Comparison of ENCODE assay signal across 9 cellular contexts in the genomic region with DNA sequence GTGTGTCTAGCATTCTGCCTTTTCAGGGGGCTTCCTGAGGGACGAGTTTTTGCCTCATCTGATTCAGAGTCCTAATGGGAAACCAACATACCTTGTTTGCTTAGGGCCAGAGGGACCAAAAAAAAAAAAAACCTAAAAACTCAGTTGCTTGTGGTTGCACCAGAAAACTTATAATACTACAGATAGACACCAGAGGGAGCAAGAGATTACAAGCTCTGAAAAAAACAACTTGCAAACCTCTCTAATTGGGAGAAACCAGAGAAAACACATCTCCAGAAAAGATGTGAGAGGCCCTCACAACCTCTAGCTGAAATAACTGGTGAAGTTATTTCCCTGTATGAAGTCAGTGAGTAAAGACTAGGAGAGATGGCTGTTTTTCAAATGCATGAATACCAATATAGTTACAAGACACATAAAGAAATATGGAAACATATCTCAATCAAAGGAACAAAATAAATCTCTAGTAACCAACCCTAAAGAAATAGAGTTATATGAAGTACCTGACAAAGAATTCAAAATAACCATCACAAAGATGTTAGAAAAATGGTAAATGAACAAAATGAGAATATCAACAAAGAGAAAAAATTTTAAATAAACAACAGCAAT.
DNase-seq lines count a peak whose midpoint lies in the region; ATAC-seq and TF ChIP-seq lines count a peak whose summit lies in the region.
"Had no signal": no experiment of that assay in that cellular context is flagged by ENCODE, and none has a peak within 500 bp of the region (broad histone marks: within the 10 kb centered on the region; RNA-seq: fewer than 3 reads in every experiment).

No MANE protein-coding gene starts in this region.

- H3K36me3 Mint-ChIP-seq in T-helper 17 cell (ENCODE audit: low read depth): peaks cover 2% of the 10 kb centered on the region

- H3K79me2 ChIP-seq in OCI-LY3 (ENCODE audit: low read length) (no peaks in the 10 kb centered on the region), fibroblast of lung (ENCODE audit: control insufficient read depth, insufficient read depth, low read length) (no peaks in the 10 kb centered on the region)

- H3K9me3 ChIP-seq in OCI-LY3 (ENCODE audit: insufficient read depth, low read length) (no peaks in the 10 kb centered on the region), fibroblast of lung (ENCODE audit: control insufficient read depth, insufficient read depth, low read depth, low read length) (no peaks in the 10 kb centered on the region), stomach (peaks cover 0 to 11% (median 2%) of the 10 kb centered on the region in 4 donors), T-helper 17 cell (ENCODE audit: control insufficient read depth, low read length, poor library complexity, severe bottlenecking) (no peaks in the 10 kb centered on the region)

- H3K4me1 Mint-ChIP-seq in T-helper 17 cell: peaks cover 3% of the 10 kb centered on the region

- H3K4me1 ChIP-seq in OCI-LY3 (ENCODE audit: low read length) (no peaks in the 10 kb centered on the region), fibroblast of lung (ENCODE audit: control insufficient read depth, extremely low read depth, insufficient read depth, low read length) (no peaks in the 10 kb centered on the region), stomach (no peaks in the 10 kb centered on the region)
- H3K4me1 ChIP-seq: HAP-1 had no signal

- DNase-seq in AG08395 (ENCODE audit: low spot score): peak; percentile 38
- DNase-seq in HCEC 1CT: peak; percentile 24
- peak; percentile 22 to 74 for DNase-seq in fibroblast of lung (ENCODE audit: low read depth in 2 of 2)
- DNase-seq in stomach: no peak
- no peak for DNase-seq in T-helper 17 cell
- no peak for DNase-seq in lower leg skin (ENCODE audit: low spot score in 2 of 2)
- no peak for DNase-seq in mesenteric fat pad (ENCODE audit: low spot score)

- no peak for ATAC-seq in T-helper 17 cell

- H3K36me3 ChIP-seq in OCI-LY3 (replicated peaks; ENCODE audit: low read depth, low read length): no peaks in the 10 kb centered on the region
- no peaks in the 10 kb centered on the region for H3K36me3 ChIP-seq in fibroblast of lung (ENCODE audit: control insufficient read depth, insufficient read depth, low read length)
- no peaks in the 10 kb centered on the region for H3K36me3 ChIP-seq in stomach
- H3K36me3 ChIP-seq: HAP-1 had no signal

- H4K20me1 ChIP-seq in OCI-LY3 (ENCODE audit: insufficient read depth, low read length) (no peaks in the 10 kb centered on the region), fibroblast of lung (ENCODE audit: control insufficient read depth, extremely low read depth, insufficient read depth, low read length) (no peaks in the 10 kb centered on the region)

- H3K27me3 Mint-ChIP-seq in T-helper 17 cell: peaks cover 30% of the 10 kb centered on the region

- H2AFZ ChIP-seq in OCI-LY3 (ENCODE audit: low read depth, low read length) (no peak overlapping the region), fibroblast of lung (ENCODE audit: low read length) (no peak overlapping the region)

- TF ChIP-seq CTCF in OCI-LY3 (IDR thresholded peaks at IDR 0.05; ENCODE audit: low read depth, low read length): peak; percentile 52
- TF ChIP-seq CTCF in fibroblast of lung (conservative IDR thresholded peaks at IDR 0.05 in 1 of 2, IDR thresholded peaks at IDR 0.05 in 1 of 2; ENCODE audit: low read depth in 1 of 2, low read length in 2 of 2): peak; percentile 47 to 58
- TF ChIP-seq CTCF in stomach (IDR thresholded peaks at IDR 0.05): peak in 5 of 7 experiments; percentile 23 to 67 (median 30)
- no peak for TF ChIP-seq CTCF in lower leg skin (IDR thresholded peaks at IDR 0.05)

- no peak overlapping the region for H3K4me3 Mint-ChIP-seq in T-helper 17 cell

- WGBS in stomach, 5 donors: 6 to 25% (median 14%) methylated on average over 1 of the region's 1 CpG
- 21 to 29% methylated on average over 1 of the region's 1 CpG for WGBS in lower leg skin, 2 donors

- no peak overlapping the region for H3K27ac Mint-ChIP-seq in T-helper 17 cell

- TF ChIP-seq EP300 in stomach (IDR thresholded peaks at IDR 0.05): no peak

- H3K9ac ChIP-seq in OCI-LY3 (ENCODE audit: low read length) (no peak overlapping the region), fibroblast of lung (ENCODE audit: insufficient read depth, low read length) (no peak overlapping the region)

- H3K27ac ChIP-seq in OCI-LY3 (ENCODE audit: low read length) (no peak overlapping the region), fibroblast of lung (ENCODE audit: insufficient read depth, low read length) (no peak overlapping the region), stomach (no peak overlapping the region)

- no peak overlapping the region for H3K4me3 ChIP-seq in OCI-LY3 (ENCODE audit: low read length)
- H3K4me3 ChIP-seq in fibroblast of lung (replicated peaks in 1 of 4; ENCODE audit: control extremely low read depth in 1 of 4, insufficient read depth in 1 of 4, low read depth in 3 of 4, low read length in 4 of 4): no peak overlapping the region
- no peak overlapping the region for H3K4me3 ChIP-seq in stomach
- no peak overlapping the region for H3K4me3 ChIP-seq in lower leg skin (ENCODE audit: low read depth, poor library complexity, severe bottlenecking)
- H3K4me3 ChIP-seq: HAP-1 had no signal

- H3K27me3 ChIP-seq in OCI-LY3 (ENCODE audit: low read depth, low read length) (no peaks in the 10 kb centered on the region), fibroblast of lung (ENCODE audit: control insufficient read depth, insufficient read depth, low read length) (no peaks in the 10 kb centered on the region), stomach (no peaks in the 10 kb centered on the region)

- no peak overlapping the region for H3K4me2 ChIP-seq in OCI-LY3 (ENCODE audit: low read length)
- H3K4me2 ChIP-seq in fibroblast of lung (ENCODE audit: extremely low read depth, insufficient read depth, low read length): no peak overlapping the region

- intact Hi-C loops in stomach (cut with DNase I; ENCODE audit: low total_unique reads): no loop called here
- intact Hi-C loops in lower leg skin (cut with DNase I; ENCODE audit: low total_unique reads): no loop called here

- TF ChIP-seq POLR2A in stomach (IDR thresholded peaks at IDR 0.05) (no peak), lower leg skin (IDR thresholded peaks at IDR 0.05) (no peak)

Comparison
In these comparisons a context has a peak if more than half of its experiments do, and no peak if none do; other contexts are left out.
1. DNase-seq: peak in AG08395 (single experiment), HCEC 1CT (single experiment) and fibroblast of lung (2 of 2); none in stomach (single experiment), T-helper 17 cell (0 of 3), lower leg skin (0 of 2) and mesenteric fat pad (single experiment).
2. CTCF ChIP-seq: peak in OCI-LY3 (single experiment), fibroblast of lung (2 of 2) and stomach (5 of 7); none in lower leg skin (0 of 3).